Comparison of ENCODE assay signal across 19 cellular contexts in the genomic region with DNA sequence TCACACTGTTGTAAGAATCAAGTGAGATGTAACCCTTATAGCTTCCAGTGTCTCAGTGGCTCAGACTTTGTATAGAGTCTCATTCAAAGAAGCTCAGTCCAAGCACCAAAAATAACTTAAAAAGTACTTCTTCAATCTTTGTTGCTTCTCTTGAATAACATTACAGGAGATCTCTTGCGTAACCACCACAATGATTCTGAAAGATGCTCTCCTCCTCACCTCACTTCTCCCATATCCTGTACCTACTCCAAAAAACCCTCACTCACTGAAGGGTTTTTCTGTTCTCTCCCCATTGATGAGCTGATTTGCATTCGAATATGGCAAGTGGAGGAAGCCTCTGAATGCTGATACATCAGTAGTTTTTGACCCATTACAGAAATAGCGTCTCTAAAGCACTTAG.
"Had no signal": no experiment of that assay in that cellular context is flagged by ENCODE, and none has a peak within 500 bp of the region (broad histone marks: within the 10 kb centered on the region; RNA-seq: fewer than 3 reads in every experiment).

No MANE protein-coding gene starts in this region.

- H3K27me3 ChIP-seq: ascending aorta, heart right ventricle, thyroid gland had no signal

- H3K4me3 ChIP-seq: ascending aorta, coronary artery, heart right ventricle, left ventricle myocardium inferior, thyroid gland had no signal

- H3K4me1 ChIP-seq: ascending aorta, thyroid gland had no signal

- H3K9me3 ChIP-seq: ascending aorta, heart right ventricle, left ventricle myocardium inferior, thyroid gland had no signal

- ATAC-seq: activated CD4-positive, CD25-positive, alpha-beta regulatory T cell treated with anti-CD3 and anti-CD28 coated beads, Interleukin-2, amount 50 U/mL, for 24 hours; activated naive CD8-positive, alpha-beta T cell treated with anti-CD3 and anti-CD28 coated beads, Interleukin-2, amount 50 U/mL, for 24 hours; heart right ventricle had no signal

- DNase-seq: activated CD4-positive, alpha-beta T cell treated with anti-CD3 and anti-CD28 coated beads, Interleukin-2, amount 50 U/mL, for 1 hour; activated CD8-positive, alpha-beta memory T cell treated with anti-CD3 and anti-CD28 coated beads, Interleukin-2, amount 50 U/mL, for 48 hours; activated effector memory CD4-positive, alpha-beta T cell treated with Interleukin-2 at 50 U/mL for 16 hours; activated naive CD4-positive, alpha-beta T cell treated with anti-CD3 and anti-CD28 coated beads, Interleukin-2, amount 10 ng/mL, durations not matched to agents 7 days and 5 days; activated naive CD8-positive, alpha-beta T cell treated with anti-CD3 and anti-CD28 coated beads, Interleukin-2, amount 50 U/mL, for 24 hours; activated T-cell treated with anti-CD3 and anti-CD28 coated beads, Interleukin-2, amount 50 U/mL, for 48 hours; heart right ventricle; left ventricle myocardium inferior; occipital lobe; retina; stimulated activated CD4-positive, alpha-beta T cell treated with anti-CD3 and anti-CD28 coated beads, Interleukin-12 subunit alpha, Interleukin-12 subunit beta, amount 100 ng/mL, for 4 hours; stimulated activated CD4-positive, alpha-beta T cell treated with anti-CD3 and anti-CD28 coated beads, Interleukin-1b, Interleukin-23, amount 100 ng/mL, for 48 hours; stimulated activated CD8-positive, alpha-beta memory T cell treated with anti-CD3 and anti-CD28 coated beads, Interleukin-4, amount 100 ng/mL, for 48 hours; stimulated activated naive CD4-positive, alpha-beta T cell; T1000; thyroid gland had no signal

- H3K36me3 ChIP-seq: ascending aorta, heart right ventricle, left ventricle myocardium inferior, thyroid gland had no signal

- H3K27ac ChIP-seq: ascending aorta, coronary artery, heart right ventricle, left ventricle myocardium inferior, thyroid gland had no signal
